30 cellular contexts compared by ENCODE assay signal in genomic region chr7:47550788-47551470, GRCh38. TPM values are rescaled to one million over a fixed set of nuclear protein-coding genes. Genes with fewer than 3 reads are reported as not detected.
A peak's percentile ranks its signal among the peaks of the same experiment; 100 is the strongest.
DNase-seq lines count a peak whose midpoint lies in the region; ATAC-seq and TF ChIP-seq lines count a peak whose summit lies in the region.
"Had no signal": no experiment of that assay in that cellular context is flagged by ENCODE, and none has a peak within 500 bp of the region (broad histone marks: within the 10 kb centered on the region; RNA-seq: fewer than 3 reads in every experiment).

No MANE protein-coding gene starts in this region.

- no peaks in the 10 kb centered on the region for H4K20me1 ChIP-seq in GM23248 (ENCODE audit: insufficient read depth)

- H3K9me3 ChIP-seq in GM23248 (ENCODE audit: low read depth) (no peaks in the 10 kb centered on the region), thoracic aorta (no peaks in the 10 kb centered on the region)
- H3K9me3 ChIP-seq: SJSA1, thyroid gland had no signal

- H3K4me1 Mint-ChIP-seq in dendritic cell treated with granulocyte-macrophage colony-stimulating factor and Interleukin-4, amounts not matched to agents 40 ng/mL and 50 ng/mL, for 4 days (ENCODE audit: low read depth) = peaks cover 53% of the 10 kb centered on the region
- H3K4me1 Mint-ChIP-seq in naive B cell = peaks cover 28 to 47% (median 45%) of the 10 kb centered on the region in 3 donors
- H3K4me1 Mint-ChIP-seq: activated naive CD4-positive, alpha-beta T cell treated with anti-CD3 and anti-CD28 coated beads, Interleukin-2, amount 50 U/mL, for 24 hours; natural killer cell had no signal

- no peaks in the 10 kb centered on the region for H3K9me2 ChIP-seq in GM23248 (ENCODE audit: insufficient read depth)

- intact Hi-C loops in dendritic cell treated with granulocyte-macrophage colony-stimulating factor and Interleukin-4, amounts not matched to agents 40 ng/mL and 50 ng/mL, for 4 days (cut with micrococcal nuclease) = no loop called here

- H3F3A ChIP-seq in GM23248 (ENCODE audit: insufficient read depth) = peaks cover 21% of the 10 kb centered on the region

- no peak overlapping the region for H3K4me2 ChIP-seq in GM23248 (ENCODE audit: unreplicated experiment)

- H3K9me3 Mint-ChIP-seq in dendritic cell treated with granulocyte-macrophage colony-stimulating factor and Interleukin-4, amounts not matched to agents 40 ng/mL and 50 ng/mL, for 4 days = no peaks in the 10 kb centered on the region
- peaks cover 0 to 5% (median 0%) of the 10 kb centered on the region in 7 donors for H3K9me3 Mint-ChIP-seq in naive B cell
- H3K9me3 Mint-ChIP-seq: activated naive CD4-positive, alpha-beta T cell treated with anti-CD3 and anti-CD28 coated beads, Interleukin-2, amount 50 U/mL, for 24 hours; activated T-helper 2 cell treated with anti-CD3 and anti-CD28 coated beads, Interferon-gamma antibody, Interleukin-2, Interleukin-4, amounts not matched to agents 10 μg/mL and 5 μg/mL and 100 μg/mL, durations not matched to agents 14 hours and 24 hours and 36 hours; natural killer cell; stimulated activated naive CD8-positive, alpha-beta T cell treated with anti-CD3 and anti-CD28 coated beads, Interleukin-15, Interleukin-2, amounts not matched to agents 100 ng/mL and 50 ng/mL, for 24 hours had no signal

- H3K9ac ChIP-seq in GM23248 = no peak overlapping the region

- H3K4me3 ChIP-seq in GM23248 = no peak overlapping the region
- H3K4me3 ChIP-seq in thoracic aorta = no peak overlapping the region
- H3K4me3 ChIP-seq: left ventricle myocardium inferior, SJSA1, thyroid gland had no signal

- ATAC-seq in naive B cell (ENCODE audit: low read depth in 2 of 2) (no peak), thoracic aorta (ENCODE audit: insufficient number of reproducible peaks, low FRiP score, low read depth) (peak; percentile 67), HG03280 (IDR thresholded peaks at IDR 0.05; ENCODE audit: unreplicated experiment) (no peak), HG03469 (IDR thresholded peaks at IDR 0.05; ENCODE audit: unreplicated experiment) (no peak)
- ATAC-seq: natural killer cell had no signal

- H3K27ac ChIP-seq in GM23248 (no peak overlapping the region), thoracic aorta (peak overlapping the region; percentile 24 to 32)
- H3K27ac ChIP-seq: brain microvascular endothelial cell, C4-2B, left ventricle myocardium inferior, SJSA1, thyroid gland, VCaP had no signal

- no peaks in the 10 kb centered on the region for H3K27me3 ChIP-seq in GM23248 (replicated peaks; ENCODE audit: insufficient read depth)
- H3K27me3 ChIP-seq in thoracic aorta (replicated peaks; ENCODE audit: insufficient read depth) = no peaks in the 10 kb centered on the region
- H3K27me3 ChIP-seq: brain microvascular endothelial cell, SJSA1, thyroid gland had no signal

- TF ChIP-seq CTCF in thoracic aorta (IDR thresholded peaks at IDR 0.05) = no peak

- H3K4me1 ChIP-seq in GM23248 (ENCODE audit: insufficient read depth) = peaks cover 18% of the 10 kb centered on the region
- H3K4me1 ChIP-seq in thoracic aorta (ENCODE audit: control insufficient read depth in 1 of 2, low read depth in 2 of 2) = peaks cover 24 to 33% of the 10 kb centered on the region in 2 donors

- DNase-seq in GM23248 (peak; percentile 68), naive B cell (no peak), thoracic aorta (ENCODE audit: low spot score) (no peak), activated gamma-delta T cell treated with Interleukin-2 at 50 U/mL for 16 hours (no peak), DMS153 (lab: John Stamatoyannopoulos, UW) (no peak)
- DNase-seq: activated CD4-positive, alpha-beta T cell treated with anti-CD3 and anti-CD28 coated beads for 4 hours; amniotic stem cell; brain microvascular endothelial cell; Calu3; DMS79 treated with DMSO at 0.1 percent for 48 hours; GF-D8; KBM-7; natural killer cell; NCI-H1092 treated with DMSO at 0.1 percent for 48 hours; NCI-H187; NCI-H510A treated with DMSO at 0.1 percent for 48 hours; RPMI8226; stimulated activated CD4-positive, alpha-beta T cell treated with anti-CD3 and anti-CD28 coated beads, Interleukin-1b, Interleukin-23, amount 100 ng/mL, for 48 hours; T1000; thyroid gland had no signal

- in situ Hi-C loops in GM23248 (cut with MboI) = no loop called here

- H3K36me3 ChIP-seq in GM23248 (ENCODE audit: low read depth) = no peaks in the 10 kb centered on the region
- peaks cover 4% of the 10 kb centered on the region for H3K36me3 ChIP-seq in thoracic aorta
- H3K36me3 ChIP-seq: brain microvascular endothelial cell, left ventricle myocardium inferior, thyroid gland had no signal

- H3K4me3 Mint-ChIP-seq in dendritic cell treated with granulocyte-macrophage colony-stimulating factor and Interleukin-4, amounts not matched to agents 40 ng/mL and 50 ng/mL, for 4 days = no peak overlapping the region
- no peak overlapping the region for H3K4me3 Mint-ChIP-seq in naive B cell
- H3K4me3 Mint-ChIP-seq: activated naive CD4-positive, alpha-beta T cell treated with anti-CD3 and anti-CD28 coated beads, Interleukin-2, amount 50 U/mL, for 24 hours; natural killer cell; stimulated activated naive CD8-positive, alpha-beta T cell treated with anti-CD3 and anti-CD28 coated beads, Interleukin-15, Interleukin-2, amounts not matched to agents 100 ng/mL and 50 ng/mL, for 24 hours had no signal

- H3K27ac Mint-ChIP-seq in dendritic cell treated with granulocyte-macrophage colony-stimulating factor and Interleukin-4, amounts not matched to agents 40 ng/mL and 50 ng/mL, for 4 days = peak overlapping the region; percentile 23
- H3K27ac Mint-ChIP-seq in naive B cell = peak overlapping the region in 4 of 6 donors; percentile 11 to 84 (median 43)
- H3K27ac Mint-ChIP-seq: activated naive CD4-positive, alpha-beta T cell treated with anti-CD3 and anti-CD28 coated beads, Interleukin-2, amount 50 U/mL, for 24 hours; activated T-helper 2 cell treated with anti-CD3 and anti-CD28 coated beads, Interferon-gamma antibody, Interleukin-2, Interleukin-4, amounts not matched to agents 10 μg/mL and 5 μg/mL and 100 μg/mL, durations not matched to agents 14 hours and 24 hours and 36 hours; natural killer cell; stimulated activated naive CD8-positive, alpha-beta T cell treated with anti-CD3 and anti-CD28 coated beads, Interleukin-15, Interleukin-2, amounts not matched to agents 100 ng/mL and 50 ng/mL, for 24 hours had no signal

- peaks cover 52% of the 10 kb centered on the region for H3K36me3 Mint-ChIP-seq in dendritic cell treated with granulocyte-macrophage colony-stimulating factor and Interleukin-4, amounts not matched to agents 40 ng/mL and 50 ng/mL, for 4 days (ENCODE audit: low read depth)
- peaks cover 0 to 4% of the 10 kb centered on the region in 2 donors for H3K36me3 Mint-ChIP-seq in naive B cell
- H3K36me3 Mint-ChIP-seq: activated naive CD4-positive, alpha-beta T cell treated with anti-CD3 and anti-CD28 coated beads, Interleukin-2, amount 50 U/mL, for 24 hours; natural killer cell had no signal

- H2AFZ ChIP-seq in GM23248 = no peak overlapping the region

- WGBS in GM23248 (ENCODE audit: low coverage in 1 of 2, low lambda C conversion rate in 2 of 2, missing lambda C conversion rate in 2 of 2), 2 experiments = 64 to 68% methylated on average over 11 of the region's 11 CpGs

- peaks cover 27% of the 10 kb centered on the region for H3K79me2 ChIP-seq in GM23248 (ENCODE audit: insufficient read depth)

- no peaks in the 10 kb centered on the region for H3K27me3 Mint-ChIP-seq in dendritic cell treated with granulocyte-macrophage colony-stimulating factor and Interleukin-4, amounts not matched to agents 40 ng/mL and 50 ng/mL, for 4 days
- no peaks in the 10 kb centered on the region for H3K27me3 Mint-ChIP-seq in naive B cell
- H3K27me3 Mint-ChIP-seq: activated naive CD4-positive, alpha-beta T cell treated with anti-CD3 and anti-CD28 coated beads, Interleukin-2, amount 50 U/mL, for 24 hours; stimulated activated naive CD8-positive, alpha-beta T cell treated with anti-CD3 and anti-CD28 coated beads, Interleukin-15, Interleukin-2, amounts not matched to agents 100 ng/mL and 50 ng/mL, for 24 hours had no signal

RNA-seq across cellular contexts. Expression of gene TNS3, which starts 31.0 kb away (rescaled TPM):
- total RNA-seq in GM23248 (2014; rRNA removed; shearing (Covaris generic)) = 47.0 and 48.1 TPM in 2 replicates
- polyA plus RNA-seq in GM23248 (2016; fragmentation: Nextera tagmentation; extraction: Ambion mirVana) (17.2 and 18.6 TPM in 2 replicates), naive B cell (ENCODE audit: low read depth in 6 of 6) (1 to 10 TPM; 1.5 to 6.3 (median 4.8) TPM)
- total RNA-seq in thoracic aorta = 100 to 1,000 TPM; 138 to 151 TPM
